Comparison of ENCODE assay signal across 16 cellular contexts in genomic region chr12:65868878-65869277, GRCh38. TPM values are rescaled to one million over a fixed set of nuclear protein-coding genes. Genes with fewer than 3 reads are reported as not detected.
"Had no signal": no experiment of that assay in that cellular context is flagged by ENCODE, and none has a peak within 500 bp of the region (broad histone marks: within the 10 kb centered on the region; RNA-seq: fewer than 3 reads in every experiment).

No MANE protein-coding gene starts in this region.

- H3K9me3 ChIP-seq: gastrocnemius medialis, heart right ventricle, lower lobe of right lung, tibial artery had no signal

- H3K27ac ChIP-seq: heart right ventricle, lower lobe of right lung, tibial artery had no signal

- ATAC-seq: lower lobe of right lung; stimulated activated naive B cell treated with anti-CD40 and anti-IgM and Interleukin-4, amounts not matched to agents 10 μg/mL and 1 μg/mL and 100 μg/mL, for 72 hours had no signal

- DNase-seq: activated CD4-positive, alpha-beta T cell treated with anti-CD3 and anti-CD28 coated beads, Interleukin-2, amount 10 ng/mL, durations not matched to agents 7 days and 5 days; activated CD8-positive, alpha-beta memory T cell treated with anti-CD3 and anti-CD28 coated beads, Interleukin-2, amount 50 U/mL, for 48 hours; activated gamma-delta T cell treated with Interleukin-2 at 50 U/mL for 16 hours; activated naive CD8-positive, alpha-beta T cell treated with anti-CD3 and anti-CD28 coated beads for 36 hours; activated T-cell treated with anti-CD3 and anti-CD28 coated beads, Interleukin-2, amount 50 U/mL, for 72 hours; endodermal cell; erythroblast; heart right ventricle; left cardiac atrium; lower lobe of right lung; posterior cingulate gyrus; retina; stimulated activated CD4-positive, alpha-beta T cell treated with anti-CD3 and anti-CD28 coated beads, Interleukin-2, amount 100 ng/mL, for 48 hours; stimulated activated naive B cell treated with anti-CD40 and anti-IgM and Interleukin-4, amounts not matched to agents 10 μg/mL and 1 μg/mL and 100 μg/mL, for 72 hours; tibial artery had no signal

- H3K27me3 ChIP-seq: heart right ventricle, tibial artery had no signal

- H3K4me1 ChIP-seq: gastrocnemius medialis, lower lobe of right lung, tibial artery had no signal

- H3K4me3 ChIP-seq: gastrocnemius medialis, heart right ventricle, lower lobe of right lung, tibial artery had no signal

- H3K36me3 ChIP-seq: gastrocnemius medialis, heart right ventricle, lower lobe of right lung, tibial artery had no signal

RNA-seq across cellular contexts. Expression of gene HMGA2, which starts 44.6 kb away (rescaled TPM):
- total RNA-seq: activated CD4-positive, alpha-beta T cell treated with anti-CD3 and anti-CD28 coated beads, Interleukin-2, amount 10 ng/mL, durations not matched to agents 7 days and 5 days; activated naive CD8-positive, alpha-beta T cell treated with anti-CD3 and anti-CD28 coated beads for 36 hours; activated T-cell treated with anti-CD3 and anti-CD28 coated beads, Interleukin-2, amount 50 U/mL, for 72 hours; lower lobe of right lung had no signal
